Comparison of ENCODE assay signal across 10 cellular contexts in the genomic region with DNA sequence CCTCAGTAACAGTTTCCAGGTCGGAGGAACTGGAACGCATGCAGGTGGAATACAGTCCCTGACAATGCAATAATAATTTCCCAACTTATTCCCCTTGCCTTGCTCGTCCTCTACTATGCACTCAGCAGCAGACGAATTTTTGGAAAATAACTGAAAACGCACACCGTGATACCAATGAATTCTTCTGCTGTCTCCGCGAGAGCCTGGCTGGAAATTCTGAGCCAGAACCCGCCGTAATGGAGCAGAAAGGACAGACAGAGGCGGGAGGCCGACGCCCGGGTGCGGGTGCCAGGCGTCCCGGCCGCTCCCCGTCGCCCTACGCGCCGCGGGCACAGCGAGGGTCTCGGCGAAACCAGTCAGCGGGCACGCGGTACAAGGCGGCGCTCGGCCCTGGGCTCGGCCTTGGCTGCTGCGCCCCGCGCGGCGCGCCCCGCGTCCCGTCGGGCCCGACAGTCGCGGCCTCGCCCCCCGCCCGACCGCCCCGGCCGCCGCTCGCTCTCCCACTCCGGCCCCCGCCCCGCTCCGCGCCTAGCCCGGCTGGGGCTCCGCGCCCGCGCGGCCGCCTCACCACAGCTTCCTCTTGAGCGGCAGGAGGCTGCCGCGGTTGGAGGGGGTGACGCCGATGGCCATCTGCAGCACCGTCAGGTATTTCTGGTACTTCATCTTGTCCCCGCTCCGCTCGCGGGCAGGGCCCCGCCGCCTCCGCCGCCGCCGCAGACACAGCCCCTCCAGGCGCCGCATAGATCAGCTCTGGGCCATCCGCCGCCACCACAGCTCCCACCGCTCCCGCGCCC.
A peak's percentile ranks its signal among the peaks of the same experiment; 100 is the strongest.
DNase-seq lines count a peak whose midpoint lies in the region; FAIRE-seq and TF ChIP-seq lines count a peak whose summit lies in the region.
"Had no signal": no experiment of that assay in that cellular context is flagged by ENCODE, and none has a peak within 500 bp of the region (broad histone marks: within the 10 kb centered on the region; RNA-seq: fewer than 3 reads in every experiment).

No MANE protein-coding gene starts in this region.

- H3K27me3 ChIP-seq in breast epithelium (peaks cover 0 to 36% of the 10 kb centered on the region in 2 donors), keratinocyte (ENCODE audit: control insufficient read depth, extremely low read depth, insufficient read depth, low read length) (peaks cover 12% of the 10 kb centered on the region)

- H2AFZ ChIP-seq in keratinocyte (ENCODE audit: control insufficient read depth, low read length): peak overlapping the region; percentile 61

- TF ChIP-seq POLR2A in breast epithelium (IDR thresholded peaks at IDR 0.05): no peak

- H3K9me1 ChIP-seq in keratinocyte (ENCODE audit: control insufficient read depth, extremely low read depth, insufficient read depth, low read length): no peaks in the 10 kb centered on the region

- no peaks in the 10 kb centered on the region for H4K20me1 ChIP-seq in keratinocyte (ENCODE audit: control insufficient read depth, extremely low read depth, insufficient read depth, low read length)

- no peaks in the 10 kb centered on the region for H3K79me2 ChIP-seq in keratinocyte (ENCODE audit: control insufficient read depth, insufficient read depth, low read length)

- H3K4me3 ChIP-seq in breast epithelium (peak overlapping the region; percentile 22 to 62 (median 36)), keratinocyte (ENCODE audit: control insufficient read depth in 2 of 3, extremely low read depth in 1 of 3, insufficient read depth in 2 of 3, low read depth in 1 of 3, low read length in 3 of 3) (peak overlapping the region; percentile 38 to 54 (median 48))

- dilution Hi-C loops in keratinocyte (cut with MboI; ENCODE audit: extremely low pct_ligation_motif_present, low sequenced_read_pairs): no loop called here

- no peaks in the 10 kb centered on the region for H3K4me1 ChIP-seq in breast epithelium
- peaks cover 3% of the 10 kb centered on the region for H3K4me1 ChIP-seq in keratinocyte (ENCODE audit: control insufficient read depth, extremely low read depth, insufficient read depth, low read length)
- H3K4me1 ChIP-seq: adrenal gland had no signal

- no peak for TF ChIP-seq CTCF in breast epithelium (IDR thresholded peaks at IDR 0.05)
- TF ChIP-seq CTCF in keratinocyte (optimal IDR thresholded peaks at IDR 0.05 in 1 of 3, IDR thresholded peaks at IDR 0.05 in 1 of 3, conservative IDR thresholded peaks at IDR 0.05 in 1 of 3; ENCODE audit: extremely low read depth in 1 of 3, insufficient read depth in 2 of 3, low read length in 3 of 3): no peak

- peak; percentile 12 to 28 for DNase-seq in NCI-H2081 (lab: John Stamatoyannopoulos, UW)
- no peak for DNase-seq in NCI-H2081 treated with DMSO at 0.1 percent for 48 hours (lab: John Stamatoyannopoulos, UW)
- DNase-seq in breast epithelium (ENCODE audit: low spot score in 2 of 2): no peak
- DNase-seq in keratinocyte (ENCODE audit: low read depth, low spot score): no peak
- peak in 26 of 49 donors; percentile 30 to 80 (median 52) for DNase-seq in substantia nigra (lab: John Stamatoyannopoulos, UW)
- no peak for DNase-seq in germinal center (ENCODE audit: low spot score)
- DNase-seq in kidney glomerular epithelial cell (lab: John Stamatoyannopoulos, UW): no peak
- no peak for DNase-seq in MV-4-11 (lab: John Stamatoyannopoulos, UW)
- DNase-seq: stimulated activated CD4-positive, alpha-beta T cell treated with anti-CD3 and anti-CD28 coated beads, Interleukin-1b, Interleukin-23, amount 100 ng/mL, for 48 hours had no signal

- intact Hi-C loops in breast epithelium (cut with DNase I; ENCODE audit: low total_unique reads): no loop called here

- H3K36me3 ChIP-seq in breast epithelium (no peaks in the 10 kb centered on the region), keratinocyte (ENCODE audit: control insufficient read depth in 2 of 2, extremely low read depth in 1 of 2, insufficient read depth in 2 of 2, low read length in 2 of 2) (no peaks in the 10 kb centered on the region)
- H3K36me3 ChIP-seq: adrenal gland had no signal

- H3K27ac ChIP-seq in breast epithelium (no peak overlapping the region), keratinocyte (ENCODE audit: control insufficient read depth, insufficient read depth, low read length) (no peak overlapping the region), substantia nigra (ENCODE audit: low read depth, low read length, poor library complexity, severe bottlenecking) (peak overlapping the region; percentile 96)

- FAIRE-seq in keratinocyte (lab: Jason Lieb, UNC): no peak

- H3K9me3 ChIP-seq in breast epithelium (peaks cover 0 to 10% of the 10 kb centered on the region in 2 donors), keratinocyte (ENCODE audit: control insufficient read depth, low read depth, low read length) (no peaks in the 10 kb centered on the region)
- H3K9me3 ChIP-seq: adrenal gland had no signal

- peak overlapping the region; percentile 78 for H3K4me2 ChIP-seq in keratinocyte (ENCODE audit: control insufficient read depth, extremely low read depth, insufficient read depth, low read depth, low read length)

- peak overlapping the region; percentile 51 for H3K9ac ChIP-seq in keratinocyte (ENCODE audit: control insufficient read depth, extremely low read depth, insufficient read depth, low read length)

Comparison
In these comparisons a context has a peak if more than half of its experiments do, and no peak if none do; other contexts are left out.
1. DNase-seq: peak in NCI-H2081 (2 of 2) and substantia nigra (26 of 49); none in NCI-H2081 treated with DMSO at 0.1 percent for 48 hours (single experiment), breast epithelium (0 of 2), keratinocyte (single experiment), germinal center (single experiment), kidney glomerular epithelial cell (single experiment) and MV-4-11 (single experiment).